Comparison of ENCODE assay signal across 14 cellular contexts in genomic region chr11:11436715-11437313, GRCh38.
"Had no signal": no experiment of that assay in that cellular context is flagged by ENCODE, and none has a peak within 500 bp of the region (broad histone marks: within the 10 kb centered on the region; RNA-seq: fewer than 3 reads in every experiment).

No MANE protein-coding gene starts in this region.

- H3K36me3 ChIP-seq: cardiac muscle cell had no signal

- H3K4me3 Mint-ChIP-seq: activated CD8-positive, alpha-beta T cell treated with anti-CD3 and anti-CD28 coated beads, Interleukin-2, amount 10 ng/mL, durations not matched to agents 7 days and 5 days; activated naive CD8-positive, alpha-beta T cell treated with anti-CD3 and anti-CD28 coated beads, Interleukin-2, amount 10 ng/mL, durations not matched to agents 7 days and 5 days; nephron progenitor cell; stimulated activated naive B cell treated with anti-CD40 and anti-IgM and Interleukin-4, amounts not matched to agents 10 μg/mL and 1 μg/mL and 100 μg/mL, for 72 hours had no signal

- H3K9me3 Mint-ChIP-seq: activated naive CD8-positive, alpha-beta T cell treated with anti-CD3 and anti-CD28 coated beads, Interleukin-2, amount 10 ng/mL, durations not matched to agents 7 days and 5 days; nephron progenitor cell; stimulated activated naive B cell treated with anti-CD40 and anti-IgM and Interleukin-4, amounts not matched to agents 10 μg/mL and 1 μg/mL and 100 μg/mL, for 72 hours had no signal

- H3K27me3 Mint-ChIP-seq: activated naive CD8-positive, alpha-beta T cell treated with anti-CD3 and anti-CD28 coated beads, Interleukin-2, amount 10 ng/mL, durations not matched to agents 7 days and 5 days had no signal

- H3K27me3 ChIP-seq: cardiac muscle cell, hepatocyte had no signal

- H3K4me1 Mint-ChIP-seq: activated naive CD8-positive, alpha-beta T cell treated with anti-CD3 and anti-CD28 coated beads, Interleukin-2, amount 10 ng/mL, durations not matched to agents 7 days and 5 days; stimulated activated naive B cell treated with anti-CD40 and anti-IgM and Interleukin-4, amounts not matched to agents 10 μg/mL and 1 μg/mL and 100 μg/mL, for 72 hours had no signal

- H2AFZ ChIP-seq: hepatocyte, parathyroid adenoma had no signal

- H3K9me3 ChIP-seq: SK-N-SH had no signal

- H3K27ac Mint-ChIP-seq: activated CD8-positive, alpha-beta T cell treated with anti-CD3 and anti-CD28 coated beads, Interleukin-2, amount 10 ng/mL, durations not matched to agents 7 days and 5 days; activated naive CD8-positive, alpha-beta T cell treated with anti-CD3 and anti-CD28 coated beads, Interleukin-2, amount 10 ng/mL, durations not matched to agents 7 days and 5 days; nephron progenitor cell; stimulated activated naive B cell treated with anti-CD40 and anti-IgM and Interleukin-4, amounts not matched to agents 10 μg/mL and 1 μg/mL and 100 μg/mL, for 72 hours had no signal

- H3K4me2 ChIP-seq: hepatocyte, SK-N-SH had no signal

- ATAC-seq: activated CD8-positive, alpha-beta T cell treated with anti-CD3 and anti-CD28 coated beads, Interleukin-2, amount 10 ng/mL, durations not matched to agents 7 days and 5 days; stimulated activated naive B cell treated with anti-CD40 and anti-IgM and Interleukin-4, amounts not matched to agents 10 μg/mL and 1 μg/mL and 100 μg/mL, for 72 hours had no signal

- H3K4me3 ChIP-seq: cardiac muscle cell, coronary artery, hepatocyte had no signal

- H3K36me3 Mint-ChIP-seq: activated naive CD8-positive, alpha-beta T cell treated with anti-CD3 and anti-CD28 coated beads, Interleukin-2, amount 10 ng/mL, durations not matched to agents 7 days and 5 days; stimulated activated naive B cell treated with anti-CD40 and anti-IgM and Interleukin-4, amounts not matched to agents 10 μg/mL and 1 μg/mL and 100 μg/mL, for 72 hours had no signal

- H3K9ac ChIP-seq: parathyroid adenoma, SK-N-SH had no signal

- DNase-seq: activated CD4-positive, alpha-beta T cell treated with anti-CD3 and anti-CD28 coated beads for 48 hours; activated CD8-positive, alpha-beta memory T cell treated with anti-CD3 and anti-CD28 coated beads, Interleukin-2, amount 50 U/mL, for 48 hours; activated CD8-positive, alpha-beta T cell treated with anti-CD3 and anti-CD28 coated beads, Interleukin-2, amount 10 ng/mL, durations not matched to agents 7 days and 5 days; activated naive CD8-positive, alpha-beta T cell treated with anti-CD3 and anti-CD28 coated beads, Interleukin-2, amount 10 ng/mL, durations not matched to agents 7 days and 5 days; effector memory CD4-positive, alpha-beta T cell; kidney glomerular epithelial cell; nephron progenitor cell; SK-N-SH; stimulated activated naive B cell treated with anti-CD40 and anti-IgM and Interleukin-4, amounts not matched to agents 10 μg/mL and 1 μg/mL and 100 μg/mL, for 72 hours; T-helper 1 cell had no signal

- H3K27ac ChIP-seq: cardiac muscle cell, coronary artery, hepatocyte, parathyroid adenoma had no signal
